17 cellular contexts compared by ENCODE assay signal in the genomic region with DNA sequence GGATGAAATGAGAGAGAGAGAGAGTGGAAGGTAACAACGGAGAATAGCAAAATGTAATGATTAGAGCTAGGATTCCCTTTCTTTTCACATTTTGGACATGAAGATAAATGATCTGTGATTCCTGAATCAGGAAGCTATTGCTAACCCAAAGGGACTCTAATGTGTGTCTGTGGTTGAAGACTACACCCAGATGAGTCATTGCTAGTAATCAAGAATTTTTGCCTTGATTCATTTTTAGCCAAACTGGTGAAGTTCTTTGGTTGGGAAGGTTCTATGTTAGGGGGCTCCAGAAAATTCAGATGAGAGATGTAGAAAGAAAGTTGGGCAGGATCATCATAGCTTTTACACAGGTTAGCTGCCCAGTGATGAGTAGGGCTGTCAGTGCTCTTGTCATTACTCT.
DNase-seq lines count a peak whose midpoint lies in the region; ATAC-seq and TF ChIP-seq lines count a peak whose summit lies in the region.
"Had no signal": no experiment of that assay in that cellular context is flagged by ENCODE, and none has a peak within 500 bp of the region (broad histone marks: within the 10 kb centered on the region; RNA-seq: fewer than 3 reads in every experiment).

No MANE protein-coding gene starts in this region.

- H3K9me3 Mint-ChIP-seq in activated naive CD4-positive, alpha-beta T cell treated with anti-CD3 and anti-CD28 coated beads, Interleukin-2, amount 10 ng/mL, durations not matched to agents 7 days and 5 days: no peaks in the 10 kb centered on the region
- H3K9me3 Mint-ChIP-seq: H9 had no signal

- H2AFZ ChIP-seq in mammary epithelial cell (ENCODE audit: low read depth, low read length): no peak overlapping the region

- H3K27me3 ChIP-seq in mammary epithelial cell (ENCODE audit: insufficient read depth, low read length): no peaks in the 10 kb centered on the region

- no peak for TF ChIP-seq POLR2A in GM18505 (IDR thresholded peaks at IDR 0.05; ENCODE audit: borderline replicate concordance, extremely low read depth, insufficient read depth, insufficient read length)

- no peaks in the 10 kb centered on the region for H4K20me1 ChIP-seq in mammary epithelial cell (ENCODE audit: insufficient read depth, low read length)

- no peaks in the 10 kb centered on the region for H3K79me2 ChIP-seq in mammary epithelial cell (ENCODE audit: insufficient read depth, low read length)

- no peak overlapping the region for H3K27ac Mint-ChIP-seq in activated naive CD4-positive, alpha-beta T cell treated with anti-CD3 and anti-CD28 coated beads, Interleukin-2, amount 10 ng/mL, durations not matched to agents 7 days and 5 days
- H3K27ac Mint-ChIP-seq: B cell, H9 had no signal

- peak; percentile 73 for DNase-seq in EH (ENCODE audit: low read depth)
- DNase-seq in LHCN-M2 (ENCODE audit: low read depth): peak; percentile 78
- peak; percentile 52 for DNase-seq in mammary epithelial cell
- peak; percentile 38 for DNase-seq in kidney tubule cell (ENCODE audit: low spot score)
- no peak for DNase-seq in activated naive CD4-positive, alpha-beta T cell treated with anti-CD3 and anti-CD28 coated beads, Interleukin-2, amount 10 ng/mL, durations not matched to agents 7 days and 5 days
- no peak for DNase-seq in hypothalamus (lab: John Stamatoyannopoulos, UW)
- DNase-seq in stimulated activated CD8-positive, alpha-beta memory T cell treated with anti-CD3 and anti-CD28 coated beads, Interleukin-4, amount 100 ng/mL, for 48 hours: no peak
- DNase-seq: activated CD8-positive, alpha-beta memory T cell treated with anti-CD3 and anti-CD28 coated beads for 24 hours; activated effector memory CD4-positive, alpha-beta T cell treated with Interleukin-2 at 50 U/mL for 16 hours; effector memory CD4-positive, alpha-beta T cell; H9; left cardiac atrium; NCI-H2171 treated with DMSO at 0.1 percent for 48 hours; NK-92 treated with Interleukin-12 subunit alpha and Interleukin-12 subunit beta, amount 100 ng/mL, for 24 hours had no signal

- WGBS in mammary epithelial cell (ENCODE audit: low coverage, missing lambda C conversion rate): 82% methylated on average over 1 of the region's 1 CpG

- ATAC-seq in GM18505 (IDR thresholded peaks at IDR 0.05; ENCODE audit: unreplicated experiment): no peak

- in situ Hi-C loops in mammary epithelial cell (cut with MboI; ENCODE audit: low sequenced_read_pairs in 2 of 2): no loop called here

- no peak for TF ChIP-seq CTCF in mammary epithelial cell (conservative IDR thresholded peaks at IDR 0.05 in 1 of 2, IDR thresholded peaks at IDR 0.05 in 1 of 2; ENCODE audit: extremely low read depth in 1 of 2, insufficient read depth in 1 of 2, low read depth in 1 of 2, low read length in 2 of 2)

- peaks cover 17% of the 10 kb centered on the region for H3K4me1 ChIP-seq in mammary epithelial cell (ENCODE audit: insufficient read depth, low read length)

- no TSS peak for BruUV-seq in mammary epithelial cell (replicated peaks; lab: Mats Ljungman, UMichigan)

- H3K36me3 ChIP-seq in mammary epithelial cell (ENCODE audit: insufficient read depth, low read length): no peaks in the 10 kb centered on the region

- H3K4me3 ChIP-seq in mammary epithelial cell (replicated peaks in 1 of 3; ENCODE audit: insufficient read depth in 1 of 3, low read depth in 2 of 3, low read length in 3 of 3): no peak overlapping the region
- H3K4me3 ChIP-seq: SK-N-MC had no signal

- peak overlapping the region; percentile 33 for H3K27ac ChIP-seq in mammary epithelial cell (ENCODE audit: insufficient read depth, low read depth, low read length)
- H3K27ac ChIP-seq: SK-N-MC had no signal

- CTCF ChIA-PET in mammary epithelial cell (lab: Charles Lee; ENCODE audit: low non-redundant PET): no interaction called here
- CTCF ChIA-PET in activated naive CD4-positive, alpha-beta T cell treated with anti-CD3 and anti-CD28 coated beads, Interleukin-2, amount 10 ng/mL, durations not matched to agents 7 days and 5 days (lab: Charles Lee): interaction anchor here (0.9 kb wide), 1 partner anchor 11 kb away, joined by 3 read pairs; no protein-coding TSS in a partner anchor

- H3K4me3 Mint-ChIP-seq in activated naive CD4-positive, alpha-beta T cell treated with anti-CD3 and anti-CD28 coated beads, Interleukin-2, amount 10 ng/mL, durations not matched to agents 7 days and 5 days: no peak overlapping the region
- H3K4me3 Mint-ChIP-seq: B cell, H9 had no signal

- intact Hi-C loops in mammary epithelial cell (cut with micrococcal nuclease): no loop called here

- dilution Hi-C loops in mammary epithelial cell (cut with HindIII; ENCODE audit: low sequenced_read_pairs): no loop called here

- no peaks in the 10 kb centered on the region for H3K27me3 Mint-ChIP-seq in activated naive CD4-positive, alpha-beta T cell treated with anti-CD3 and anti-CD28 coated beads, Interleukin-2, amount 10 ng/mL, durations not matched to agents 7 days and 5 days
- H3K27me3 Mint-ChIP-seq: B cell had no signal

- H3K36me3 Mint-ChIP-seq in activated naive CD4-positive, alpha-beta T cell treated with anti-CD3 and anti-CD28 coated beads, Interleukin-2, amount 10 ng/mL, durations not matched to agents 7 days and 5 days: no peaks in the 10 kb centered on the region

- no peaks in the 10 kb centered on the region for H3K9me3 ChIP-seq in mammary epithelial cell (replicated peaks; ENCODE audit: insufficient read depth, low read length)

- H3K4me2 ChIP-seq in mammary epithelial cell (ENCODE audit: insufficient read depth, low read depth, low read length): peak overlapping the region; percentile 45

- no peaks in the 10 kb centered on the region for H3K4me1 Mint-ChIP-seq in activated naive CD4-positive, alpha-beta T cell treated with anti-CD3 and anti-CD28 coated beads, Interleukin-2, amount 10 ng/mL, durations not matched to agents 7 days and 5 days
- H3K4me1 Mint-ChIP-seq: B cell, H9 had no signal

- no peak overlapping the region for H3K9ac ChIP-seq in mammary epithelial cell (ENCODE audit: insufficient read depth, low read length)

Comparison
In these comparisons a context has a peak if more than half of its experiments do, and no peak if none do; other contexts are left out.
1. DNase-seq: peak in EH (single experiment), LHCN-M2 (single experiment), mammary epithelial cell (single experiment) and kidney tubule cell (single experiment); none in activated naive CD4-positive, alpha-beta T cell treated with anti-CD3 and anti-CD28 coated beads, Interleukin-2, amount 10 ng/mL, durations not matched to agents 7 days and 5 days (single experiment), hypothalamus (0 of 51) and stimulated activated CD8-positive, alpha-beta memory T cell treated with anti-CD3 and anti-CD28 coated beads, Interleukin-4, amount 100 ng/mL, for 48 hours (single experiment).